ENCODE assay signal across 8 cellular contexts in the genomic region with DNA sequence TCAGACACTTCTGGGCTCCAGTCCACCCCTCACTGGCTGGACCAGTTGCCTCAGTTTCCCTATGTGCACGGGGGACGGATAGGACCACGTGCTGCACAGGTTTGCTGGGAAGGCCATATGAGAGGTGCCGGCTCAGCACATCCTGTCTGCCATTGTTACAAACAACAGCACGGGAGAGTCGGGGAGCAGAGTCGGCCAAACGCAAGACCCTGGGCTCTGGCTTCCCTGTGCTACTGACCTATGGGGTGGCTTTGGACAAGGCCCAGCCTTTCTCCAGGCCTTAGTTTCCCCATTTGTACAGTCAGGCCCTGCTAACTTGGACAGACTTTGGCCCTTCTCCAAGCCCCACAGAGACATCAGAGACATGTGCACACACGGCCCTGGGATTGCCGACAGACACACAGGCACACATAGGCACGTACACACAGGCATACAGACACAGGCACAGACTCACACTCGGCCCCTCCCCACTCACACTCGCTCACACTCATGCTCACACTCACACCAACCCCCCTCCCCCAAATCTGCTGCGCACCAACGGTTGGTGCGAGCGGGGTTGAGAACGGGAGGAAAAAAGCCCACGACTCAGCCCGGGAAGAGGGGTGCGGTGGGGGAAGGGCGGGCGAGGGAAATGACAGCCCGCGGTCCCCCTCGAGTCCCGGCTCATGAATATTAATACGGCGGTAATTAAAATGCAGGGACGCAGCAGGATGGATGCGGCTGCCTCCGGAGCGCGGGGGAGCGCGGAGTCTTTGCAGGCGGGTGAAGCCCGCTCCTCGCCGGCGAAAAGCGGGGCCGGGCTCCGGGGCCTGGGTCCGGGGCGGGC.
A peak's percentile ranks its signal among the peaks of the same experiment; 100 is the strongest.
DNase-seq lines count a peak whose midpoint lies in the region; ATAC-seq and TF ChIP-seq lines count a peak whose summit lies in the region.

No MANE protein-coding gene starts in this region.

- TF ChIP-seq POLR2A in gastroesophageal sphincter (IDR thresholded peaks at IDR 0.05) = no peak

- H3K27me3 Mint-ChIP-seq in activated naive CD4-positive, alpha-beta T cell treated with anti-CD3 and anti-CD28 coated beads for 36 hours (ENCODE audit: low read depth) = no peaks in the 10 kb centered on the region

- H3K9me3 ChIP-seq in gastroesophageal sphincter = no peaks in the 10 kb centered on the region
- no peaks in the 10 kb centered on the region for H3K9me3 ChIP-seq in osteoblast (ENCODE audit: low read depth, low read length)

- H3K27ac ChIP-seq in 22Rv1 = peak overlapping the region; percentile 100
- H3K27ac ChIP-seq in gastroesophageal sphincter = peak overlapping the region; percentile 95 to 100 (median 100)
- peak overlapping the region; percentile 99 for H3K27ac ChIP-seq in osteoblast (ENCODE audit: low read depth, low read length)

- H3K9me3 Mint-ChIP-seq in activated naive CD4-positive, alpha-beta T cell treated with anti-CD3 and anti-CD28 coated beads for 36 hours = no peaks in the 10 kb centered on the region

- H3K27me3 ChIP-seq in gastroesophageal sphincter (no peaks in the 10 kb centered on the region), osteoblast (ENCODE audit: insufficient read depth, low read length) (no peaks in the 10 kb centered on the region)

- peak; percentile 23 for ATAC-seq in GM19351 (IDR thresholded peaks at IDR 0.05; ENCODE audit: unreplicated experiment)
- no peak for ATAC-seq in gastroesophageal sphincter
- no peak for ATAC-seq in GM18867 (IDR thresholded peaks at IDR 0.05; ENCODE audit: unreplicated experiment)

- WGBS in gastroesophageal sphincter (ENCODE audit: low coverage in 1 of 2), 2 donors = 0% methylated on average over 8 of the region's 46 CpGs; no CpG with 5 or more reads in 1 of the 2 donors

- intact Hi-C loops in activated naive CD4-positive, alpha-beta T cell treated with anti-CD3 and anti-CD28 coated beads for 36 hours (cut with micrococcal nuclease) = loop anchor here (1.0 to 5.0 kb wide), 9 partner anchors 8 to 346 kb away; no protein-coding TSS in a partner anchor

- peaks cover 24% of the 10 kb centered on the region for H3K79me2 ChIP-seq in osteoblast (ENCODE audit: insufficient read depth, low read length)

- peak overlapping the region; percentile 93 for H3K4me3 Mint-ChIP-seq in activated naive CD4-positive, alpha-beta T cell treated with anti-CD3 and anti-CD28 coated beads for 36 hours

- peaks cover 62% of the 10 kb centered on the region for H3K4me1 Mint-ChIP-seq in activated naive CD4-positive, alpha-beta T cell treated with anti-CD3 and anti-CD28 coated beads for 36 hours (ENCODE audit: low read depth)

- peak overlapping the region; percentile 100 for H3K27ac Mint-ChIP-seq in activated naive CD4-positive, alpha-beta T cell treated with anti-CD3 and anti-CD28 coated beads for 36 hours

- DNase-seq in NCI-H2171 (lab: John Stamatoyannopoulos, UW) (peak; percentile 73), osteoblast (ENCODE audit: insufficient read length, low spot score, missing footprints) (peak; percentile 88), HPDE6-E6E7 (ENCODE audit: extremely low spot score) (no peak)
- DNase-seq in activated naive CD4-positive, alpha-beta T cell treated with anti-CD3 and anti-CD28 coated beads for 36 hours = peak; percentile 75

- CTCF ChIA-PET in activated naive CD4-positive, alpha-beta T cell treated with anti-CD3 and anti-CD28 coated beads for 36 hours (lab: Charles Lee) = no interaction called here

- H3K4me3 ChIP-seq in gastroesophageal sphincter (peak overlapping the region; percentile 37 to 69), osteoblast (ENCODE audit: insufficient read depth, low read length) (peak overlapping the region; percentile 36)

- no peaks in the 10 kb centered on the region for H4K20me1 ChIP-seq in osteoblast (ENCODE audit: insufficient read depth, low read length)

- no peak for TF ChIP-seq EP300 in gastroesophageal sphincter (IDR thresholded peaks at IDR 0.05)

- TF ChIP-seq CTCF in 22Rv1 (IDR thresholded peaks at IDR 0.05) (no peak), gastroesophageal sphincter (IDR thresholded peaks at IDR 0.05) (no peak), osteoblast (IDR thresholded peaks at IDR 0.05; ENCODE audit: extremely low read depth, low read depth, low read length) (no peak)

- H2AFZ ChIP-seq in osteoblast (ENCODE audit: low read length) = peak overlapping the region; percentile 18

- peaks cover 0 to 11% of the 10 kb centered on the region in 2 donors for H3K36me3 ChIP-seq in gastroesophageal sphincter
- H3K36me3 ChIP-seq in osteoblast (ENCODE audit: insufficient read depth, low read length) = no peaks in the 10 kb centered on the region

- H3K4me1 ChIP-seq in gastroesophageal sphincter = peaks cover 4 to 96% (median 72%) of the 10 kb centered on the region in 3 donors
- H3K4me1 ChIP-seq in osteoblast (ENCODE audit: insufficient read depth, low read length) = peaks cover 70% of the 10 kb centered on the region

- H3K4me2 ChIP-seq in osteoblast (ENCODE audit: insufficient read depth, low read length) = peak overlapping the region; percentile 44

- H3K36me3 Mint-ChIP-seq in activated naive CD4-positive, alpha-beta T cell treated with anti-CD3 and anti-CD28 coated beads for 36 hours (ENCODE audit: low read depth) = peaks cover 22% of the 10 kb centered on the region
